9 cellular contexts compared by ENCODE assay signal in genomic region chr6:87066449-87067288, GRCh38. TPM values are rescaled to one million over a fixed set of nuclear protein-coding genes. Genes with fewer than 3 reads are reported as not detected.
DNase-seq lines count a peak whose midpoint lies in the region; ATAC-seq, FAIRE-seq and TF ChIP-seq lines count a peak whose summit lies in the region.
"Had no signal": no experiment of that assay in that cellular context is flagged by ENCODE, and none has a peak within 500 bp of the region (broad histone marks: within the 10 kb centered on the region; RNA-seq: fewer than 3 reads in every experiment).

No MANE protein-coding gene starts in this region.

- no peak overlapping the region for H2BK5ac ChIP-seq in mesendoderm (ENCODE audit: low read length)

- H2BK120ac ChIP-seq in mesendoderm (ENCODE audit: low read depth, low read length), result no peak overlapping the region

- CTCF ChIA-PET in AG04450 (lab: Charles Lee), result interaction anchor here (0.6 to 3.7 kb wide), 52 partner anchors 8 to 1804 kb away, joined by 3 to 53 read pairs (median 4); no protein-coding TSS in a partner anchor

- no peak overlapping the region for H4K8ac ChIP-seq in mesendoderm (ENCODE audit: low read depth, low read length)

- H3K9me3 ChIP-seq in AG04450 (ENCODE audit: control insufficient read depth, insufficient read depth, low read length), result no peaks in the 10 kb centered on the region
- H3K9me3 ChIP-seq in colonic mucosa, result no peaks in the 10 kb centered on the region

- no peaks in the 10 kb centered on the region for H3K79me1 ChIP-seq in mesendoderm (ENCODE audit: low read length)

- H3K79me2 ChIP-seq in mesendoderm (ENCODE audit: control insufficient read depth, insufficient read depth, low read length), result no peaks in the 10 kb centered on the region

- no peak overlapping the region for H3K4me2 ChIP-seq in mesendoderm (ENCODE audit: low read length)

- no peak overlapping the region for H2AK5ac ChIP-seq in mesendoderm (ENCODE audit: low read length)

- POLR2A ChIA-PET in AG04450 (lab: Yijun Ruan, JAX), result interaction anchor here (0.6 kb wide), 1 partner anchor 448 kb away, joined by 4 read pairs; no protein-coding TSS in a partner anchor

- H3K4me1 ChIP-seq in colonic mucosa (no peaks in the 10 kb centered on the region), mesendoderm (ENCODE audit: control insufficient read depth, low read depth, low read length) (no peaks in the 10 kb centered on the region)

- intact Hi-C loops in colonic mucosa (cut with DNase I), result loop anchor here (10.0 kb wide), 1 partner anchor 328 kb away; no protein-coding TSS in a partner anchor

- no peak overlapping the region for H2BK15ac ChIP-seq in mesendoderm (replicated peaks; ENCODE audit: low read depth)

- H3K27me3 ChIP-seq in AG04450 (ENCODE audit: control insufficient read depth, insufficient read depth, low read length), result peaks cover 13% of the 10 kb centered on the region
- no peaks in the 10 kb centered on the region for H3K27me3 ChIP-seq in colonic mucosa
- H3K27me3 ChIP-seq in mesendoderm (ENCODE audit: insufficient read depth, low read length, poor library complexity), result no peaks in the 10 kb centered on the region

- ATAC-seq in SK-N-SH treated with all-trans-retinoic acid at 6 μM for 48 hours, result peak; percentile 63; the same call in 2 of the 3 replicates
- ATAC-seq: naive thymus-derived CD8-positive, alpha-beta T cell had no signal

- H3K9ac ChIP-seq in colonic mucosa (ENCODE audit: low read depth in 2 of 2, low read length in 2 of 2) (no peak overlapping the region), mesendoderm (ENCODE audit: low read length) (no peak overlapping the region)

- H3K27ac ChIP-seq in AG04450 (ENCODE audit: low read depth, low read length) (no peak overlapping the region), colonic mucosa (no peak overlapping the region), mesendoderm (ENCODE audit: low read depth, low read length) (no peak overlapping the region)

- no peak overlapping the region for H3K23ac ChIP-seq in mesendoderm (ENCODE audit: low read length)

- no CpG with 5 or more reads among the region's 7 CpGs for WGBS in mesendoderm (ENCODE audit: extremely low coverage, insufficient coverage, low lambda C conversion rate)

- no peak overlapping the region for H3K56ac ChIP-seq in mesendoderm (ENCODE audit: low read length)

- peak; percentile 45 for DNase-seq in AG04450 (ENCODE audit: low read depth, low spot score)
- DNase-seq in NB4 (ENCODE audit: low read depth), result peak; percentile 75
- DNase-seq in colonic mucosa, result peak; percentile 44
- peak; percentile 61 for DNase-seq in mesendoderm
- peak; percentile 27 for DNase-seq in urothelium cell line (ENCODE audit: low spot score)
- no peak for DNase-seq in 8988T

- no peak overlapping the region for H4K5ac ChIP-seq in mesendoderm (ENCODE audit: low read length)

- TF ChIP-seq CTCF in AG04450 (IDR thresholded peaks at IDR 0.05; ENCODE audit: low read depth, low read length) (peak; percentile 66), GM12875 (IDR thresholded peaks at IDR 0.05; ENCODE audit: borderline replicate concordance, insufficient read depth, low read depth, low read length) (peak; percentile 34; the same call in 1 of the 2 replicates), NB4 (IDR thresholded peaks at IDR 0.05; ENCODE audit: low read depth, low read length) (peak; percentile 60), colonic mucosa (IDR thresholded peaks at IDR 0.05) (peak; percentile 45)

- H3K4me3 ChIP-seq in AG04450 (ENCODE audit: low read depth, low read length), result no peak overlapping the region
- H3K4me3 ChIP-seq in GM12875 (ENCODE audit: low read depth, low read length), result no peak overlapping the region
- H3K4me3 ChIP-seq in NB4 (ENCODE audit: low read depth, low read length), result no peak overlapping the region
- H3K4me3 ChIP-seq in colonic mucosa, result no peak overlapping the region
- no peak overlapping the region for H3K4me3 ChIP-seq in mesendoderm (ENCODE audit: low read length)

- no peaks in the 10 kb centered on the region for H3K36me3 ChIP-seq in colonic mucosa
- H3K36me3 ChIP-seq in mesendoderm (ENCODE audit: control insufficient read depth, insufficient read depth, low read length), result no peaks in the 10 kb centered on the region

- H3K18ac ChIP-seq in mesendoderm (ENCODE audit: low read length), result no peak overlapping the region

- H3K4ac ChIP-seq in mesendoderm (ENCODE audit: low read depth, low read length), result no peak overlapping the region

- TF ChIP-seq POLR2A in NB4 (IDR thresholded peaks at IDR 0.05; ENCODE audit: extremely low read depth, insufficient read length), result no peak

- no peak for FAIRE-seq in urothelium cell line (lab: Jason Lieb, UNC)

TF ChIP-seq in SK-N-SH treated with all-trans-retinoic acid at 6 μM for 48 hours, 23 proteins besides CTCF, POLR2A, EP300 and RAD21:
- no peak for TF ChIP-seq ZNF70 (CRISPR knock-in tag; IDR thresholded peaks at IDR 0.05)
- TF ChIP-seq PATZ1 (CRISPR knock-in tag; IDR thresholded peaks at IDR 0.05; ENCODE audit: borderline replicate concordance), result no peak
- no peak for TF ChIP-seq TOX (CRISPR knock-in tag; IDR thresholded peaks at IDR 0.05; ENCODE audit: borderline replicate concordance)
- no peak for TF ChIP-seq ARNTL (CRISPR knock-in tag; IDR thresholded peaks at IDR 0.05; ENCODE audit: borderline replicate concordance, low read depth)
- TF ChIP-seq GLIS3 (CRISPR knock-in tag; IDR thresholded peaks at IDR 0.05), result no peak
- no peak for TF ChIP-seq SNAI2 (CRISPR knock-in tag; IDR thresholded peaks at IDR 0.05)
- TF ChIP-seq ZFP30 (CRISPR knock-in tag; IDR thresholded peaks at IDR 0.05), result no peak
- TF ChIP-seq ZNF8 (CRISPR knock-in tag; IDR thresholded peaks at IDR 0.05), result no peak
- TF ChIP-seq, protein P1, sequence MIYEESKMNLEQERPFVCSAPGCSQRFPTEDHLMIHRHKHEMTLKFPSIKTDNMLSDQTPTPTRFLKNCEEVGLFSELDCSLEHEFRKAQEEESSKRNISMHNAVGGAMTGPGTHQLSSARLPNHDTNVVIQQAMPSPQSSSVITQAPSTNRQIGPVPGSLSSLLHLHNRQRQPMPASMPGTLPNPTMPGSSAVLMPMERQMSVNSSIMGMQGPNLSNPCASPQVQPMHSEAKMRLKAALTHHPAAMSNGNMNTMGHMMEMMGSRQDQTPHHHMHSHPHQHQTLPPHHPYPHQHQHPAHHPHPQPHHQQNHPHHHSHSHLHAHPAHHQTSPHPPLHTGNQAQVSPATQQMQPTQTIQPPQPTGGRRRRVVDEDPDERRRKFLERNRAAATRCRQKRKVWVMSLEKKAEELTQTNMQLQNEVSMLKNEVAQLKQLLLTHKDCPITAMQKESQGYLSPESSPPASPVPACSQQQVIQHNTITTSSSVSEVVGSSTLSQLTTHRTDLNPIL (CRISPR knock-in tag; IDR thresholded peaks at IDR 0.05; ENCODE audit: low read depth), result no peak
- TF ChIP-seq ESRRG (CRISPR knock-in tag; IDR thresholded peaks at IDR 0.05), result no peak
- no peak for TF ChIP-seq ISL1 (CRISPR knock-in tag; IDR thresholded peaks at IDR 0.05)
- TF ChIP-seq CSRNP3 (CRISPR knock-in tag; IDR thresholded peaks at IDR 0.05), result no peak

RNA-seq across cellular contexts. Expression of gene CGA, which starts 28.2 kb away (rescaled TPM):
- polyA plus RNA-seq in AG04450 (2011; rRNA removed), result 0.19 and 0.26 TPM in 2 replicates
- not detected in 2 replicates for polyA minus RNA-seq in AG04450 (2011; rRNA and poly(A)+ RNA removed)
- not detected for total RNA-seq in colonic mucosa
- polyA plus RNA-seq in mesendoderm (2013, experiment 1 of 2), result not detected
- polyA plus RNA-seq in mesendoderm (2013, experiment 2 of 2), result 0.06 TPM
- total RNA-seq: naive thymus-derived CD8-positive, alpha-beta T cell had no signal
- polyA plus RNA-seq: naive thymus-derived CD8-positive, alpha-beta T cell had no signal
